In the genomic region with DNA sequence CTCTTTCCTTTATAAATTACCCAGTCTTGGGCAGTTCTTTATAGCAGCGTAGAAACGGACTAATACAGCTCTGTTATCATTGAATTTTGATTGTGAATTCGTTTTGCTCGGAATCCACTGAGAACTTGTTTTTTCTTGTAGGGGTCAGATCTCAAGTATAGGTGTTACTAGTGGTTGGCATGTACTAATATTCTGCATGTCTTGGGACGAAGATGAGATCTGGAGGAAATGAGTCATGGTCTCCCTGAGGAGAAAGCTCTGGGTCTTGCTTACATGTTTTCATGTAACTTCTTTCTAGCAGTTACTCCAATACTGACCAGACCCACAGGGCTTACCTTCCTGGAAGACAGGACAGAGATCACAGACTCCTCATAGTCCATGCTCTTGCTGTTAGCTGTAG, we compare ENCODE assay signal across 22 cellular contexts. TPM values are rescaled to one million over a fixed set of nuclear protein-coding genes. Genes with fewer than 3 reads are reported as not detected.
DNase-seq lines count a peak whose midpoint lies in the region; ATAC-seq and TF ChIP-seq lines count a peak whose summit lies in the region.
"Had no signal": no experiment of that assay in that cellular context is flagged by ENCODE, and none has a peak within 500 bp of the region (broad histone marks: within the 10 kb centered on the region; RNA-seq: fewer than 3 reads in every experiment).

No MANE protein-coding gene starts in this region.

- no peak for ATAC-seq in T-cell (replicated peaks in 1 of 4)
- no peak for ATAC-seq in GM18519 (IDR thresholded peaks at IDR 0.05; ENCODE audit: low FRiP score, unreplicated experiment)
- ATAC-seq: activated CD4-positive, CD25-positive, alpha-beta regulatory T cell treated with anti-CD3 and anti-CD28 coated beads, Interleukin-2, amount 50 U/mL, for 24 hours; activated T-cell treated with anti-CD3 and anti-CD28 coated beads, Interleukin-2, amount 50 U/mL, for 4 hours; right lobe of liver had no signal

- H3K4me1 Mint-ChIP-seq in T-cell: no peaks in the 10 kb centered on the region
- H3K4me1 Mint-ChIP-seq: activated naive CD4-positive, alpha-beta T cell treated with anti-CD3 and anti-CD28 coated beads, Interleukin-2, amount 50 U/mL, for 24 hours; nephron had no signal

- CTCF ChIA-PET in A673 (lab: Charles Lee) (no interaction called here), T-cell (lab: Charles Lee) (no interaction called here)

- no peak overlapping the region for H3K27ac Mint-ChIP-seq in T-cell
- H3K27ac Mint-ChIP-seq: activated naive CD4-positive, alpha-beta T cell treated with anti-CD3 and anti-CD28 coated beads, Interleukin-2, amount 50 U/mL, for 24 hours; nephron had no signal

- peaks cover 4% of the 10 kb centered on the region for H3K27me3 ChIP-seq in A673 (replicated peaks; ENCODE audit: insufficient read depth, low read depth, low read length, poor library complexity)
- H3K27me3 ChIP-seq: dorsolateral prefrontal cortex, right lobe of liver had no signal

- POLR2A ChIA-PET in A673 (lab: Charles Lee; ENCODE audit: low non-redundant PET) (no interaction called here), T-cell (lab: Charles Lee) (no interaction called here)

- H3K4me3 ChIP-seq in A673 (ENCODE audit: low read depth, low read length, poor library complexity, severe bottlenecking) (no peak overlapping the region), astrocyte of the spinal cord (ENCODE audit: low read depth, low read length) (no peak overlapping the region), fibroblast of the aortic adventitia (ENCODE audit: low read depth, low read length) (no peak overlapping the region)
- H3K4me3 ChIP-seq: dorsolateral prefrontal cortex, right lobe of liver had no signal

- H3K36me3 ChIP-seq in A673 (ENCODE audit: insufficient read depth, low read length, poor library complexity, severe bottlenecking): no peaks in the 10 kb centered on the region
- H3K36me3 ChIP-seq: right lobe of liver had no signal

- no peak overlapping the region for H3K4me3 Mint-ChIP-seq in T-cell
- H3K4me3 Mint-ChIP-seq: activated naive CD4-positive, alpha-beta T cell treated with anti-CD3 and anti-CD28 coated beads, Interleukin-2, amount 50 U/mL, for 24 hours; activated T-cell treated with anti-CD3 and anti-CD28 coated beads, Interleukin-2, amount 50 U/mL, for 4 hours; nephron had no signal

- no peak for TF ChIP-seq CTCF in A673 (conservative IDR thresholded peaks at IDR 0.05; ENCODE audit: low read depth, low read length)
- no peak for TF ChIP-seq CTCF in astrocyte of the spinal cord (IDR thresholded peaks at IDR 0.05; ENCODE audit: low read depth, low read length)
- no peak for TF ChIP-seq CTCF in fibroblast of the aortic adventitia (IDR thresholded peaks at IDR 0.05; ENCODE audit: insufficient read depth, low read length)

- in situ Hi-C loops in astrocyte of the spinal cord (cut with HindIII; ENCODE audit: low sequenced_read_pairs): no loop called here

- no TSS peak for BruUV-seq in A673 (replicated peaks; lab: Mats Ljungman, UMichigan)

- no peaks in the 10 kb centered on the region for H3K9me3 ChIP-seq in A673 (ENCODE audit: low read depth, low read length, poor library complexity, severe bottlenecking)
- H3K9me3 ChIP-seq: right lobe of liver had no signal

- peaks cover 3 to 12% (median 9%) of the 10 kb centered on the region in 3 donors for H3K9me3 Mint-ChIP-seq in T-cell

- DNase-seq in A673 (ENCODE audit: low spot score) (peak; percentile 8), HT1080 (ENCODE audit: low read depth) (peak; percentile 78), astrocyte of the spinal cord (ENCODE audit: low read depth, low spot score) (peak; percentile 54), fibroblast of the aortic adventitia (ENCODE audit: low read depth) (peak; percentile 20), T-cell (no peak), posterior cingulate gyrus (no peak), middle frontal gyrus (ENCODE audit: extremely low spot score, low spot score) (no peak)
- DNase-seq: activated T-cell treated with anti-CD3 and anti-CD28 coated beads, Interleukin-2, amount 50 U/mL, for 4 hours; DMS 273 treated with DMSO at 0.1 percent for 48 hours; dorsolateral prefrontal cortex; GF-D8; midbrain; NCI-H1048; NCI-H2081 treated with DMSO at 0.1 percent for 48 hours; right lobe of liver had no signal

- intact Hi-C loops in A673 (cut with micrococcal nuclease; ENCODE audit: unreplicated experiment) (no loop called here), posterior cingulate gyrus (cut with DNase I) (no loop called here)

- H3K27me3 Mint-ChIP-seq in T-cell: no peaks in the 10 kb centered on the region
- H3K27me3 Mint-ChIP-seq: activated naive CD4-positive, alpha-beta T cell treated with anti-CD3 and anti-CD28 coated beads, Interleukin-2, amount 50 U/mL, for 24 hours had no signal

- no peaks in the 10 kb centered on the region for H3K4me1 ChIP-seq in A673 (ENCODE audit: insufficient read depth, low read length, poor library complexity, severe bottlenecking)
- H3K4me1 ChIP-seq: parathyroid adenoma, right lobe of liver had no signal

- H3K36me3 Mint-ChIP-seq in T-cell: peaks cover 11% of the 10 kb centered on the region

- H3K27ac ChIP-seq in A673 (ENCODE audit: low read depth, low read length, poor library complexity, severe bottlenecking): no peak overlapping the region
- H3K27ac ChIP-seq: C4-2B, dorsolateral prefrontal cortex, KMS-11, parathyroid adenoma, right lobe of liver had no signal

RNA-seq across cellular contexts. Expression of gene ZSCAN20, which starts 30.3 kb away (rescaled TPM):
- total RNA-seq in A673 (2021): 3.9 and 4.5 TPM in 2 replicates
- total RNA-seq in HT1080 (2014; rRNA removed; shearing (Covaris generic)): 3.0 and 5.8 TPM in 2 replicates
- 1.9 and 2.2 TPM in 2 replicates for polyA plus RNA-seq in HT1080 (2015; cell fraction: cytosol; rRNA removed)
- polyA plus RNA-seq in HT1080 (2015; cell fraction: nucleus; rRNA removed): 6.1 and 7.5 TPM in 2 replicates
- 6.2 and 6.7 TPM in 2 replicates for total RNA-seq in fibroblast of the aortic adventitia (ENCODE audit: low replicate concordance)
- 1 to 10 TPM; 1.2 to 3.1 (median 2.7) TPM for total RNA-seq in T-cell

Comparison
In these comparisons a context has a peak if more than half of its experiments do, and no peak if none do; other contexts are left out.
1. DNase-seq: peak in A673 (single experiment), HT1080 (single experiment), astrocyte of the spinal cord (single experiment) and fibroblast of the aortic adventitia (single experiment); none in T-cell (0 of 34), posterior cingulate gyrus (0 of 10) and middle frontal gyrus (single experiment).